8 cellular contexts compared by ENCODE assay signal in the genomic region with DNA sequence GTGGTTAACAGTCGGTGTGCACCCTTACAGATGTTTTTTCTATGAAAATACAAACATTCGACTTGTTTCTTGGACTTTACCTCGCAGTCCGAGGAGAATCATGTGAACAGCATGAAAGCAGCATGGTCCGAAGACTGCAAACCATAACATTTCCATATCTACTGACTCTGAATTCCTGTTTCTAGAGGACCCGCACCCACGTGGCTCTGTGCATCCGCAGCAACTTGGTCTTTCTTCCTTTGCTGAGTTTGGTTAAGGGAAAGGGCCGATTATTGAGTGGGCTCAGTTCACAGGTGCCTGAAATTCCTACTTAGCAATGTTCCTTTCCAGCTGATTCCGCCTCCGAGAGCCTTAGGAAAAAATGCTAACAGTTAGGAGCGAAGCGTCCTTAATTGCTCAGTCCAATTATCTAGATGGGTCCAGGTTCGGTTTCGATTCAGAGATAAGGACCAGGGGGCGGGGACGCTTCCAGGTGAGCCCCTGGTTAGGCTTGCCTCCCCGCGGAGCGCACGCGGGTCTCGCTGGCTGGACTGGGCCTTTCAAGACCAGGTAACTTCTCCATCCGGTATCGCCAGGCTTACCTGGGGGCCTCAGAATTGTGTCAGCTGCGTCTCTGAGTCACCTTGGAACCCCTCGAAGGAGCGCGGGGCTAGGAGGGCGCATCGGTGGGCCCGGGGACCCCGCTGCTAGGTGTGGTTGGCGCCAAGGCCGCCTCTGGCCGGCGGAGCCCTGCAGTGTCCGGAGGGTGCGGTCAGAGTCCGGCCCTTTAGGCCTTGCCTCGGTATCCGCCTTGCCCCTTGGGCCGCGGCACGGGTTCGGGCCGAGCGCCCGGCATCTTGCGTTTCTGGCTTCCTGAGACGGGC. TPM values are rescaled to one million over a fixed set of nuclear protein-coding genes. Genes with fewer than 3 reads are reported as not detected.
DNase-seq lines count a peak whose midpoint lies in the region; ATAC-seq, FAIRE-seq and TF ChIP-seq lines count a peak whose summit lies in the region.

No MANE protein-coding gene starts in this region.

- ATAC-seq in stimulated activated naive CD8-positive, alpha-beta T cell treated with anti-CD3 and anti-CD28 coated beads, Interleukin-15, amount 100 ng/mL, for 72 hours, result no peak
- no peak for ATAC-seq in GM21526 (IDR thresholded peaks at IDR 0.05; ENCODE audit: low FRiP score, unreplicated experiment)

- H3K27me3 Mint-ChIP-seq in HFFc6 (ENCODE audit: insufficient read depth), result peaks cover 12% of the 10 kb centered on the region
- no peaks in the 10 kb centered on the region for H3K27me3 Mint-ChIP-seq in stimulated activated naive CD8-positive, alpha-beta T cell treated with anti-CD3 and anti-CD28 coated beads, Interleukin-15, amount 100 ng/mL, for 72 hours

- no peak for DNase-seq in HFFc6
- no peak for DNase-seq in stimulated activated naive CD8-positive, alpha-beta T cell treated with anti-CD3 and anti-CD28 coated beads, Interleukin-15, amount 100 ng/mL, for 72 hours
- DNase-seq in T1000 (lab: John Stamatoyannopoulos, UW), result no peak
- DNase-seq in RCC 7860 (ENCODE audit: low spot score), result no peak
- DNase-seq in NCI-H510A (lab: John Stamatoyannopoulos, UW), result no peak

- no peaks in the 10 kb centered on the region for H3K9me3 Mint-ChIP-seq in HFFc6
- no peaks in the 10 kb centered on the region for H3K9me3 Mint-ChIP-seq in stimulated activated naive CD8-positive, alpha-beta T cell treated with anti-CD3 and anti-CD28 coated beads, Interleukin-15, amount 100 ng/mL, for 72 hours

- no peaks in the 10 kb centered on the region for H3K27me3 ChIP-seq in iPS-20b (ENCODE audit: insufficient read depth, low read length)

- no peak for TF ChIP-seq CTCF in HFFc6 (IDR thresholded peaks at IDR 0.05)

- H3K4me3 ChIP-seq in iPS-20b (ENCODE audit: low read length), result peak overlapping the region; percentile 89

- no peaks in the 10 kb centered on the region for H3K9me3 ChIP-seq in iPS-20b (ENCODE audit: insufficient read depth, low read depth, low read length)

- H3K27ac Mint-ChIP-seq in HFFc6, result no peak overlapping the region
- peak overlapping the region in 1 of 2 donors; percentile 2 for H3K27ac Mint-ChIP-seq in stimulated activated naive CD8-positive, alpha-beta T cell treated with anti-CD3 and anti-CD28 coated beads, Interleukin-15, amount 100 ng/mL, for 72 hours

- peaks cover 11% of the 10 kb centered on the region; the same call in 1 of the 2 replicates for H3K4me1 ChIP-seq in iPS-20b (ENCODE audit: insufficient read depth, low read length)

- H3K36me3 ChIP-seq in iPS-20b (ENCODE audit: insufficient read depth, low read depth, low read length), result no peaks in the 10 kb centered on the region

- no peak for FAIRE-seq in RCC 7860 (lab: Jason Lieb, UNC)

- peak overlapping the region; percentile 81 for H3K4me3 Mint-ChIP-seq in HFFc6
- peak overlapping the region; percentile 90 to 96 for H3K4me3 Mint-ChIP-seq in stimulated activated naive CD8-positive, alpha-beta T cell treated with anti-CD3 and anti-CD28 coated beads, Interleukin-15, amount 100 ng/mL, for 72 hours

- H3K4me1 Mint-ChIP-seq in HFFc6 (ENCODE audit: low read depth), result peaks cover 22% of the 10 kb centered on the region
- peaks cover 9% of the 10 kb centered on the region for H3K4me1 Mint-ChIP-seq in stimulated activated naive CD8-positive, alpha-beta T cell treated with anti-CD3 and anti-CD28 coated beads, Interleukin-15, amount 100 ng/mL, for 72 hours

- H3K9ac ChIP-seq in iPS-20b (ENCODE audit: low read depth, low read length), result peak overlapping the region; percentile 74; the same call in 1 of the 2 replicates

- H3K36me3 Mint-ChIP-seq in HFFc6 (ENCODE audit: low read depth), result no peaks in the 10 kb centered on the region

- peak overlapping the region; percentile 92 for H3K27ac ChIP-seq in angular gyrus (ENCODE audit: low read depth, low read length)
- no peak overlapping the region for H3K27ac ChIP-seq in iPS-20b (ENCODE audit: low read length)

RNA-seq across cellular contexts. Expression of gene B3GNT2, which starts 1.1 kb away (rescaled TPM):
- 10 to 100 TPM; 12.5 to 16.7 (median 15.1) TPM for total RNA-seq in HFFc6 (2021; fragmentation: NEBNext Ultra II Directional; extraction: Animal tissue kit (Norgen Biotek cat#: 25700))
